24 cellular contexts compared by ENCODE assay signal in genomic region chr9:130356033-130356432, GRCh38.
"Had no signal": no experiment of that assay in that cellular context is flagged by ENCODE, and none has a peak within 500 bp of the region (broad histone marks: within the 10 kb centered on the region; RNA-seq: fewer than 3 reads in every experiment).

No MANE protein-coding gene starts in this region.

- H3K27ac Mint-ChIP-seq: IgD-negative memory B cell had no signal

- H3K27me3 Mint-ChIP-seq: IgD-negative memory B cell had no signal

- H3K4me3 Mint-ChIP-seq: IgD-negative memory B cell had no signal

- H3K9me3 ChIP-seq: SJCRH30 had no signal

- H3K4me3 ChIP-seq: K562, SJCRH30 had no signal

- H3K4me2 ChIP-seq: KMS-11 had no signal

- H3K9me3 Mint-ChIP-seq: IgD-negative memory B cell had no signal

- H3K9ac ChIP-seq: KMS-11 had no signal

- ATAC-seq: K562, SK-N-SH treated with all-trans-retinoic acid at 6 μM for 48 hours had no signal

- H3K27me3 ChIP-seq: SJCRH30 had no signal

- H3K27ac ChIP-seq: HL-60, KMS-11, SJCRH30 had no signal

- DNase-seq: Kasumi-1, MM.1S, NCI-H1092 treated with DMSO at 0.1 percent for 48 hours, NCI-H1436, NCI-H187, NCI-H2029, NCI-H2081 treated with DMSO at 0.1 percent for 48 hours, NCI-H2171, NCI-H226, NCI-H446, NCI-H510A, NCI-H524 treated with DMSO at 0.1 percent for 48 hours, NCI-H69, NCI-H774, RPMI8226, SHP77 treated with DMSO at 0.1 percent for 48 hours, SJCRH30 had no signal

- FAIRE-seq: HTR-8/SVneo, K562, RCC 7860 had no signal

- H3K36me3 ChIP-seq: SJCRH30 had no signal

- H3K4me1 ChIP-seq: SJCRH30 had no signal
